22 cellular contexts compared by ENCODE assay signal in genomic region chr2:25517701-25518100, GRCh38.
DNase-seq lines count a peak whose midpoint lies in the region; ATAC-seq, FAIRE-seq and TF ChIP-seq lines count a peak whose summit lies in the region.
"Had no signal": no experiment of that assay in that cellular context is flagged by ENCODE, and none has a peak within 500 bp of the region (broad histone marks: within the 10 kb centered on the region; RNA-seq: fewer than 3 reads in every experiment).

No MANE protein-coding gene starts in this region.

- in situ Hi-C loops in GM23248 (cut with MboI) (no loop called here), SK-MEL-5 (cut with HindIII; ENCODE audit: low pct_unique_long_range_greater_than_20kb, low sequenced_read_pairs) (no loop called here), HepG2 (cut with HindIII; ENCODE audit: extremely low pct_ligation_motif_present, low pct_unique_long_range_greater_than_20kb) (no loop called here)

- no peaks in the 10 kb centered on the region for H3K27me3 Mint-ChIP-seq in nephron progenitor cell (ENCODE audit: low read depth, poor library complexity)
- H3K27me3 Mint-ChIP-seq: CD4-positive, alpha-beta memory T cell; IgD-negative memory B cell had no signal

- H3K36me3 Mint-ChIP-seq in nephron progenitor cell (ENCODE audit: low read depth) = peaks cover 21% of the 10 kb centered on the region

- POLR2A ChIA-PET in A549 (lab: Yijun Ruan, JAX) = interaction anchor here (0.5 kb wide), 1 partner anchor 265 kb away, joined by 5 read pairs; no protein-coding TSS in a partner anchor
- POLR2A ChIA-PET in HepG2 (lab: Yijun Ruan, JAX) = no interaction called here

- H3K27ac Mint-ChIP-seq in nephron progenitor cell = peak overlapping the region; percentile 26
- H3K27ac Mint-ChIP-seq: H9 had no signal

- CTCF ChIA-PET in A549 (lab: Yijun Ruan, JAX) (interaction anchor here (1.2 to 1.8 kb wide), 2 partner anchors 140 to 155 kb away, joined by 4 read pairs; no protein-coding TSS in a partner anchor), HepG2 (lab: Yijun Ruan, JAX; ENCODE audit: low intra/inter-chr PET ratio, low total read pairs) (no interaction called here)

- no peaks in the 10 kb centered on the region for H3K36me3 ChIP-seq in GM23248 (ENCODE audit: low read depth)
- H3K36me3 ChIP-seq in HepG2 (replicated peaks in 1 of 2; ENCODE audit: control insufficient read depth in 1 of 2, insufficient read depth in 2 of 2, low read length in 2 of 2) = no peaks in the 10 kb centered on the region
- no peaks in the 10 kb centered on the region for H3K36me3 ChIP-seq in Karpas-422 (ENCODE audit: insufficient read depth, low read length)
- H3K36me3 ChIP-seq: BLaER1 had no signal

- TF ChIP-seq RAD21 in A549 (conservative IDR thresholded peaks at IDR 0.05 in 1 of 2, IDR thresholded peaks at IDR 0.05 in 1 of 2) (no peak), HepG2 (CRISPR knock-in tag; IDR thresholded peaks at IDR 0.05) (no peak)

- peak overlapping the region; percentile 52; the same call in 1 of the 2 replicates for H2AFZ ChIP-seq in GM23248
- no peak overlapping the region for H2AFZ ChIP-seq in HepG2 (ENCODE audit: low read length)
- no peak overlapping the region for H2AFZ ChIP-seq in Karpas-422 (ENCODE audit: low read length)

- peaks cover 4% of the 10 kb centered on the region for H3K9me3 Mint-ChIP-seq in nephron progenitor cell
- H3K9me3 Mint-ChIP-seq: CD4-positive, alpha-beta memory T cell; H9; IgD-negative memory B cell had no signal

- H3K4me1 Mint-ChIP-seq in nephron progenitor cell = peaks cover 22% of the 10 kb centered on the region

- H3K9ac ChIP-seq in GM23248 (no peak overlapping the region), HepG2 (ENCODE audit: insufficient read depth, low read depth, low read length) (no peak overlapping the region), Karpas-422 (ENCODE audit: low read length) (no peak overlapping the region)
- H3K9ac ChIP-seq: BLaER1 had no signal

- no peak for DNase-seq in A549 (ENCODE audit: low read depth in 1 of 2, low spot score in 1 of 2)
- no peak for DNase-seq in GM23248
- peak; percentile 100 for DNase-seq in SK-MEL-5 (ENCODE audit: low read depth, low spot score)
- DNase-seq in nephron progenitor cell = no peak
- no peak for DNase-seq in LoVo (ENCODE audit: low spot score)
- no peak for DNase-seq in HepG2 (ENCODE audit: low spot score)
- DNase-seq in Karpas-422 = no peak
- DNase-seq: CD4-positive, alpha-beta memory T cell; DMS79; H9; Kasumi-1; NCI-H1105; NCI-H2081 treated with DMSO at 0.1 percent for 48 hours; NCI-H510A; NCI-H774; SW 1271 had no signal

- ATAC-seq in A549 (no peak), HG03039 (IDR thresholded peaks at IDR 0.05; ENCODE audit: unreplicated experiment) (no peak), HepG2 (no peak)

- no peaks in the 10 kb centered on the region for H3K79me2 ChIP-seq in GM23248 (ENCODE audit: insufficient read depth)
- H3K79me2 ChIP-seq in HepG2 (ENCODE audit: insufficient read depth, low read length) = no peaks in the 10 kb centered on the region
- H3K79me2 ChIP-seq in Karpas-422 (ENCODE audit: low read length) = no peaks in the 10 kb centered on the region

- intact Hi-C loops in HepG2 (cut with micrococcal nuclease; ENCODE audit: unreplicated experiment) = no loop called here

- H3K4me3 ChIP-seq in A549 (no peak overlapping the region), GM23248 (no peak overlapping the region), HepG2 (replicated peaks in 1 of 3; ENCODE audit: insufficient read depth in 1 of 3, low read depth in 2 of 3, low read length in 3 of 3) (no peak overlapping the region), Karpas-422 (ENCODE audit: low read length) (no peak overlapping the region)
- H3K4me3 ChIP-seq: BLaER1 had no signal

- TF ChIP-seq POLR2A in A549 (IDR thresholded peaks at IDR 0.05; ENCODE audit: low read length) = no peak
- TF ChIP-seq POLR2A in HepG2 (IDR thresholded peaks at IDR 0.05; ENCODE audit: insufficient read depth in 1 of 2, low read depth in 2 of 2, low read length in 2 of 2) = no peak

- H3K27me3 ChIP-seq in GM23248 (replicated peaks; ENCODE audit: insufficient read depth) (no peaks in the 10 kb centered on the region), HepG2 (ENCODE audit: control insufficient read depth in 1 of 2, insufficient read depth in 2 of 2, low read length in 2 of 2) (no peaks in the 10 kb centered on the region), Karpas-422 (ENCODE audit: low read length) (no peaks in the 10 kb centered on the region)
- H3K27me3 ChIP-seq: BLaER1 had no signal

- peak overlapping the region; percentile 72 to 81; a peak in 4 of 6 replicates for H3K27ac ChIP-seq in A549
- H3K27ac ChIP-seq in GM23248 = no peak overlapping the region
- H3K27ac ChIP-seq in HepG2 (ENCODE audit: extremely low read length, insufficient read depth, low read length) = no peak overlapping the region
- H3K27ac ChIP-seq in Karpas-422 (ENCODE audit: low read length) = no peak overlapping the region
- H3K27ac ChIP-seq: BLaER1, HL-60, RWPE1 had no signal

- no TSS peak for BruUV-seq in HepG2 (replicated peaks; lab: Mats Ljungman, UMichigan)

- no peak overlapping the region for H3K4me3 Mint-ChIP-seq in nephron progenitor cell
- H3K4me3 Mint-ChIP-seq: CD4-positive, alpha-beta memory T cell; H9; IgD-negative memory B cell had no signal

- H3K9me2 ChIP-seq in GM23248 (ENCODE audit: insufficient read depth) = no peaks in the 10 kb centered on the region
- no peaks in the 10 kb centered on the region for H3K9me2 ChIP-seq in Karpas-422 (replicated peaks; ENCODE audit: insufficient read depth, low read length)

- H4K20me1 ChIP-seq in GM23248 (ENCODE audit: insufficient read depth) (no peaks in the 10 kb centered on the region), HepG2 (ENCODE audit: insufficient read depth, low read length) (no peaks in the 10 kb centered on the region), Karpas-422 (ENCODE audit: insufficient read depth, low read depth, low read length) (no peaks in the 10 kb centered on the region)
- H4K20me1 ChIP-seq: BLaER1 had no signal

- no peak for FAIRE-seq in A549 (lab: Jason Lieb, UNC)
- no peak for FAIRE-seq in HepG2 (lab: Jason Lieb, UNC)
- FAIRE-seq: D721Med had no signal

- no peak overlapping the region for H3K4me2 ChIP-seq in A549
- no peak overlapping the region for H3K4me2 ChIP-seq in GM23248 (ENCODE audit: unreplicated experiment)
- no peak overlapping the region for H3K4me2 ChIP-seq in HepG2 (ENCODE audit: low read depth, low read length)
- no peak overlapping the region for H3K4me2 ChIP-seq in Karpas-422 (ENCODE audit: low read depth, low read length, poor library complexity, severe bottlenecking)
- H3K4me2 ChIP-seq: BLaER1 had no signal

- H3F3A ChIP-seq in GM23248 (ENCODE audit: insufficient read depth) = peaks cover 8% of the 10 kb centered on the region; the same call in 1 of the 2 replicates

- TF ChIP-seq CTCF in A549 (IDR thresholded peaks at IDR 0.05) (no peak), nephron progenitor cell (IDR thresholded peaks at IDR 0.05) (no peak), HepG2 (CRISPR knock-in tag; IDR thresholded peaks at IDR 0.05) (no peak)

- H3K4me1 ChIP-seq in A549 = peaks cover 31% of the 10 kb centered on the region
- peaks cover 14% of the 10 kb centered on the region for H3K4me1 ChIP-seq in GM23248 (ENCODE audit: insufficient read depth)
- H3K4me1 ChIP-seq in HepG2 (ENCODE audit: insufficient read depth, low read length) = peaks cover 7% of the 10 kb centered on the region
- H3K4me1 ChIP-seq in Karpas-422 (ENCODE audit: low read length) = 0 out of 2 replicates have a peak, but pooled peaks cover 2% of the 10 kb centered on the region

- WGBS in A549 (ENCODE audit: missing lambda C conversion rate) = 92% methylated on average over 4 of the region's 4 CpGs
- 74 to 75% methylated on average over 4 of the region's 4 CpGs for WGBS in GM23248 (ENCODE audit: low coverage in 1 of 2, low lambda C conversion rate in 2 of 2, missing lambda C conversion rate in 2 of 2), 2 experiments
- WGBS in HepG2 (ENCODE audit: low lambda C conversion rate) = 90% methylated on average over 4 of the region's 4 CpGs

- H3K9me3 ChIP-seq in A549 = peaks cover 6% of the 10 kb centered on the region
- H3K9me3 ChIP-seq in GM23248 (ENCODE audit: low read depth) = no peaks in the 10 kb centered on the region
- H3K9me3 ChIP-seq in HepG2 (ENCODE audit: low read length) = no peaks in the 10 kb centered on the region
- no peaks in the 10 kb centered on the region for H3K9me3 ChIP-seq in Karpas-422 (ENCODE audit: low read length)
- H3K9me3 ChIP-seq: BLaER1 had no signal

- TF ChIP-seq EP300 in A549 (IDR thresholded peaks at IDR 0.05) (no peak), HepG2 (IDR thresholded peaks at IDR 0.05; ENCODE audit: low read depth in 2 of 2, low read length in 2 of 2) (no peak), HepG2 (CRISPR knock-in tag; IDR thresholded peaks at IDR 0.05; ENCODE audit: borderline replicate concordance) (no peak)

TF ChIP-seq in A549, 52 proteins besides CTCF, POLR2A, EP300 and RAD21:
- TF ChIP-seq HOXB13 (CRISPR knock-in tag; IDR thresholded peaks at IDR 0.05; ENCODE audit: low read depth) = no peak
- TF ChIP-seq MYC (IDR thresholded peaks at IDR 0.05; ENCODE audit: borderline replicate concordance, low read length) = no peak
- TF ChIP-seq TFCP2L1 (CRISPR knock-in tag; IDR thresholded peaks at IDR 0.05) = no peak
- TF ChIP-seq KDM1A (IDR thresholded peaks at IDR 0.05; ENCODE audit: low read depth) = no peak
TF ChIP-seq in A549: peak in this region for 0.

TF ChIP-seq in HepG2, 621 proteins besides CTCF, POLR2A, EP300 and RAD21 (continues in another document):
- TF ChIP-seq CEBPZ (IDR thresholded peaks at IDR 0.05; ENCODE audit: low read length) (no peak), TAF15 (IDR thresholded peaks at IDR 0.05; ENCODE audit: low read depth, low read length, poor library complexity, severe bottlenecking) (no peak)

Comparison
In these comparisons a context has a peak if more than half of its experiments do, and no peak if none do; other contexts are left out.
1. H3K27ac ChIP-seq: peak in A549 (2 of 2); none in GM23248 (single experiment), HepG2 (single experiment) and Karpas-422 (single experiment).